In genomic region chr2:127560929-127561275, GRCh38 we compare ENCODE assay signal across 25 cellular contexts. TPM values are rescaled to one million over a fixed set of nuclear protein-coding genes. Genes with fewer than 3 reads are reported as not detected.
DNase-seq lines count a peak whose midpoint lies in the region; ATAC-seq and TF ChIP-seq lines count a peak whose summit lies in the region.
"Had no signal": no experiment of that assay in that cellular context is flagged by ENCODE, and none has a peak within 500 bp of the region (broad histone marks: within the 10 kb centered on the region; RNA-seq: fewer than 3 reads in every experiment).

No MANE protein-coding gene starts in this region.

- WGBS in IMR-90 (ENCODE audit: extremely low coverage in 2 of 2, insufficient read length in 1 of 2), 2 experiments = no CpG with 5 or more reads among the region's 5 CpGs
- WGBS in sigmoid colon, 2 donors = 90 to 95% methylated on average over 5 of the region's 5 CpGs

- peak; percentile 4 for DNase-seq in IMR-90
- peak; percentile 10 for DNase-seq in astrocyte of the spinal cord (ENCODE audit: low read depth, low spot score)
- DNase-seq in fibroblast of villous mesenchyme (ENCODE audit: low read depth) = peak; percentile 3
- DNase-seq in tibial artery = no peak
- no peak for DNase-seq in sigmoid colon
- DNase-seq: activated CD4-positive, alpha-beta T cell treated with anti-CD3 and anti-CD28 coated beads, Interleukin-2, amount 50 U/mL, for 4 hours; activated gamma-delta T cell; activated naive CD8-positive, alpha-beta T cell treated with anti-CD3 and anti-CD28 coated beads, Interleukin-2, amount 10 ng/mL, durations not matched to agents 7 days and 5 days; Calu3; DMS79 treated with DMSO at 0.1 percent for 48 hours; effector CD4-positive, alpha-beta T cell; KG1; left lung; naive B cell; NCI-H1417 treated with DMSO at 0.1 percent for 48 hours; NCI-H2081 treated with DMSO at 0.1 percent for 48 hours; T-cell had no signal

- no peak overlapping the region for H2BK15ac ChIP-seq in IMR-90 (ENCODE audit: low read depth, low read length)

- POLR2A ChIA-PET in IMR-90 (lab: Charles Lee; ENCODE audit: unreplicated experiment) = no interaction called here

- H2BK20ac ChIP-seq in IMR-90 (ENCODE audit: low read depth, low read length) = no peak overlapping the region

- H4K91ac ChIP-seq in IMR-90 (ENCODE audit: insufficient read depth, low read depth, low read length) = no peak overlapping the region

- no peak overlapping the region for H3K4me3 ChIP-seq in IMR-90 (ENCODE audit: insufficient read depth, low read depth, low read length)
- no peak overlapping the region for H3K4me3 ChIP-seq in astrocyte of the spinal cord (ENCODE audit: low read depth, low read length)
- no peak overlapping the region for H3K4me3 ChIP-seq in fibroblast of villous mesenchyme (ENCODE audit: low read depth, low read length)
- no peak overlapping the region for H3K4me3 ChIP-seq in skeletal muscle satellite cell (ENCODE audit: low read length)
- no peak overlapping the region for H3K4me3 ChIP-seq in tibial artery
- H3K4me3 ChIP-seq in sigmoid colon = no peak overlapping the region
- H3K4me3 ChIP-seq: gastroesophageal sphincter, left lung, upper lobe of left lung had no signal

- H2BK120ac ChIP-seq in IMR-90 (ENCODE audit: low read depth, low read length) = no peak overlapping the region

- H3K4me2 ChIP-seq in IMR-90 (ENCODE audit: low read depth, low read length) = no peak overlapping the region
- peak overlapping the region; percentile 61 for H3K4me2 ChIP-seq in skeletal muscle satellite cell (ENCODE audit: low read length)

- H2BK5ac ChIP-seq in IMR-90 (ENCODE audit: low read depth, low read length, poor library complexity, severe bottlenecking) = no peak overlapping the region

- H3K36me3 ChIP-seq in IMR-90 (ENCODE audit: control insufficient read depth, insufficient read depth, low read length) (no peaks in the 10 kb centered on the region), skeletal muscle satellite cell (ENCODE audit: insufficient read depth, low read length) (no peaks in the 10 kb centered on the region), tibial artery (no peaks in the 10 kb centered on the region), sigmoid colon (no peaks in the 10 kb centered on the region)
- H3K36me3 ChIP-seq: gastroesophageal sphincter, left lung, upper lobe of left lung had no signal

- H4K5ac ChIP-seq in IMR-90 (ENCODE audit: low read depth, low read length) = no peak overlapping the region

- H3K14ac ChIP-seq in IMR-90 (replicated peaks; ENCODE audit: low read depth, low read length) = no peak overlapping the region

- H2AK5ac ChIP-seq in IMR-90 (ENCODE audit: low read depth, low read length) = no peak overlapping the region

- H3K9ac ChIP-seq in IMR-90 (ENCODE audit: low read depth, low read length) = no peak overlapping the region
- H3K9ac ChIP-seq in skeletal muscle satellite cell (ENCODE audit: low read depth, low read length) = no peak overlapping the region

- no peak overlapping the region for H4K8ac ChIP-seq in IMR-90 (ENCODE audit: low read depth in 2 of 2, low read length in 2 of 2)

- TF ChIP-seq RAD21 in IMR-90 (IDR thresholded peaks at IDR 0.05; ENCODE audit: low read length) = no peak

- H3K27me3 ChIP-seq in IMR-90 (ENCODE audit: control insufficient read depth, insufficient read depth, low read length) = peaks cover 23% of the 10 kb centered on the region
- H3K27me3 ChIP-seq in skeletal muscle satellite cell (ENCODE audit: control insufficient read depth, insufficient read depth, low read length) = peaks cover 3% of the 10 kb centered on the region
- no peaks in the 10 kb centered on the region for H3K27me3 ChIP-seq in tibial artery
- H3K27me3 ChIP-seq in sigmoid colon = no peaks in the 10 kb centered on the region
- H3K27me3 ChIP-seq: left lung, upper lobe of left lung had no signal

- H3K4ac ChIP-seq in IMR-90 (ENCODE audit: low read depth, low read length) = no peak overlapping the region

- ATAC-seq in IMR-90 (ENCODE audit: low read depth) (no peak), GM21529 (IDR thresholded peaks at IDR 0.05; ENCODE audit: unreplicated experiment) (no peak)
- ATAC-seq: gastroesophageal sphincter, left lung, T-cell had no signal

- no peak overlapping the region for H3K23ac ChIP-seq in IMR-90 (ENCODE audit: low read depth, low read length)

- intact Hi-C loops in IMR-90 (cut with micrococcal nuclease) = no loop called here
- intact Hi-C loops in tibial artery (cut with DNase I; ENCODE audit: low total_unique reads) = no loop called here
- intact Hi-C loops in sigmoid colon (cut with DNase I) = no loop called here

- TF ChIP-seq POLR2A in IMR-90 (IDR thresholded peaks at IDR 0.05; ENCODE audit: low read depth, low read length) (no peak), sigmoid colon (IDR thresholded peaks at IDR 0.05) (no peak)

- in situ Hi-C loops in IMR-90 (cut with MboI; ENCODE audit: low sequenced_read_pairs) (no loop called here), astrocyte of the spinal cord (cut with HindIII; ENCODE audit: low sequenced_read_pairs) (no loop called here)

- H3K4me1 ChIP-seq in IMR-90 (ENCODE audit: control insufficient read depth, insufficient read depth, low read length) (no peaks in the 10 kb centered on the region), skeletal muscle satellite cell (ENCODE audit: control insufficient read depth, insufficient read depth, low read length) (peaks cover 26% of the 10 kb centered on the region), tibial artery (peaks cover 0 to 15% (median 0%) of the 10 kb centered on the region in 4 donors), sigmoid colon (no peaks in the 10 kb centered on the region)
- H3K4me1 ChIP-seq: gastroesophageal sphincter, upper lobe of left lung had no signal

- TF ChIP-seq CTCF in IMR-90 (conservative IDR thresholded peaks at IDR 0.05; ENCODE audit: low read depth, low read length) (no peak), astrocyte of the spinal cord (IDR thresholded peaks at IDR 0.05; ENCODE audit: low read depth, low read length) (no peak), fibroblast of villous mesenchyme (IDR thresholded peaks at IDR 0.05; ENCODE audit: insufficient read depth, low read depth, low read length) (no peak), tibial artery (IDR thresholded peaks at IDR 0.05) (no peak), sigmoid colon (IDR thresholded peaks at IDR 0.05) (no peak)

- no peaks in the 10 kb centered on the region for H3K9me1 ChIP-seq in IMR-90 (ENCODE audit: insufficient read depth, low read length)

- H4K20me1 ChIP-seq in IMR-90 (ENCODE audit: insufficient read depth, low read length) = no peaks in the 10 kb centered on the region

- H3K27ac ChIP-seq in IMR-90 (ENCODE audit: insufficient read depth, low read length) (no peak overlapping the region), tibial artery (no peak overlapping the region), sigmoid colon (no peak overlapping the region)
- H3K27ac ChIP-seq: C4-2B, gastroesophageal sphincter, left lung, RWPE1, upper lobe of left lung had no signal

- H3K56ac ChIP-seq in IMR-90 (ENCODE audit: extremely low read depth, insufficient read depth, low read length) = no peak overlapping the region

- no peak for TF ChIP-seq EP300 in sigmoid colon (IDR thresholded peaks at IDR 0.05)

- H3K9me3 ChIP-seq in IMR-90 (ENCODE audit: control insufficient read depth, insufficient read depth, low read length) (peaks cover 6% of the 10 kb centered on the region; the same call in 1 of the 2 replicates), skeletal muscle satellite cell (replicated peaks; ENCODE audit: low read length) (no peaks in the 10 kb centered on the region), tibial artery (peaks cover 0 to 6% (median 0%) of the 10 kb centered on the region in 3 donors), sigmoid colon (peaks cover 0 to 4% (median 0%) of the 10 kb centered on the region in 4 donors)
- H3K9me3 ChIP-seq: upper lobe of left lung had no signal

- CTCF ChIA-PET in IMR-90 (lab: Yijun Ruan, JAX) = interaction anchor here (1.0 kb wide), 1 partner anchor 23 kb away, joined by 3 read pairs; no protein-coding TSS in a partner anchor

- H3K79me1 ChIP-seq in IMR-90 (ENCODE audit: low read depth in 1 of 2, low read length in 2 of 2) = no peaks in the 10 kb centered on the region

- H3K18ac ChIP-seq in IMR-90 (ENCODE audit: low read depth, low read length) = no peak overlapping the region

- no peak overlapping the region for H2AFZ ChIP-seq in IMR-90 (replicated peaks; ENCODE audit: low read length, poor library complexity)

- dilution Hi-C loops in IMR-90 (cut with HindIII; ENCODE audit: low sequenced_read_pairs, unreplicated experiment) = no loop called here

- no TSS peak for BruUV-seq in IMR-90 (replicated peaks; lab: Mats Ljungman, UMichigan)

- H2AK9ac ChIP-seq in IMR-90 (replicated peaks; ENCODE audit: low read depth, low read length, poor library complexity) = no peak overlapping the region

TF ChIP-seq in IMR-90, 13 proteins besides CTCF, POLR2A, EP300 and RAD21:
- no peak for TF ChIP-seq SMC3 (IDR thresholded peaks at IDR 0.05; ENCODE audit: low read depth, low read length)

RNA-seq across cellular contexts. Expression of gene MYO7B, which starts 25.4 kb away (rescaled TPM):
- total RNA-seq in IMR-90 (2012; rRNA removed) (0.18 and 0.28 TPM in 2 replicates), fibroblast of villous mesenchyme (0.86 TPM in 1 of 2 replicates, not detected in the other), sigmoid colon (1 to 10 TPM in 2 of 4 donors, under 1 TPM in 1, not detected in 1; 0.54 to 3.0 (median 1.4) TPM)
- polyA plus RNA-seq in IMR-90 (2012; rRNA removed) (0.46 and 0.55 TPM in 2 replicates), sigmoid colon (100 to 1,000 TPM in 1 of 3 donors, 10 to 100 TPM in 2; 57.6 to 128 (median 67.9) TPM)
- 0.14 and 0.17 TPM in 2 replicates for polyA plus RNA-seq in IMR-90 (2012; cell fraction: cytosol; rRNA removed)
- polyA plus RNA-seq in IMR-90 (2012; cell fraction: nucleus; rRNA removed; ENCODE audit: low replicate concordance) = 0.49 and 1.3 TPM in 2 replicates
- under 0.01 and 0.66 TPM in 2 replicates for total RNA-seq in skeletal muscle satellite cell (2012; rRNA removed)
- total RNA-seq: NCI-H460, SK-MEL-5 had no signal

RNA-seq across cellular contexts. Expression of gene IWS1, which starts 34.6 kb away (rescaled TPM):
- total RNA-seq in IMR-90 (2012; rRNA removed) (50.0 and 52.5 TPM in 2 replicates), fibroblast of villous mesenchyme (35.1 and 42.7 TPM in 2 replicates), sigmoid colon (10 to 100 TPM; 28.1 to 47.9 (median 30.7) TPM)
- polyA plus RNA-seq in IMR-90 (2012; rRNA removed) (31.0 and 31.5 TPM in 2 replicates), sigmoid colon (10 to 100 TPM; 28.8 to 32.6 (median 31.2) TPM)
- 10.2 and 17.5 TPM in 2 replicates for polyA plus RNA-seq in IMR-90 (2012; cell fraction: cytosol; rRNA removed)
- polyA plus RNA-seq in IMR-90 (2012; cell fraction: nucleus; rRNA removed; ENCODE audit: low replicate concordance) = 7.8 and 24.1 TPM in 2 replicates
- total RNA-seq in skeletal muscle satellite cell (2012; rRNA removed) = 25.6 and 26.6 TPM in 2 replicates

Comparison
In these comparisons a context has a peak if more than half of its experiments do, and no peak if none do; other contexts are left out.
1. DNase-seq: peak in IMR-90 (single experiment), astrocyte of the spinal cord (single experiment) and fibroblast of villous mesenchyme (single experiment); none in tibial artery (0 of 2) and sigmoid colon (single experiment).